ENCODE assay signal across 23 cellular contexts in genomic region chrX:17778984-17779383, GRCh38.
"Had no signal": no experiment of that assay in that cellular context is flagged by ENCODE, and none has a peak within 500 bp of the region (broad histone marks: within the 10 kb centered on the region; RNA-seq: fewer than 3 reads in every experiment).

No MANE protein-coding gene starts in this region.

- H3K4me3 Mint-ChIP-seq: memory B cell; mesothelial cell of epicardium; nephron; stimulated activated memory B cell treated with anti-CD40 and anti-IgM and Interleukin-4, amounts not matched to agents 10 μg/mL and 1 μg/mL and 100 μg/mL, for 72 hours had no signal

- H3K4me1 Mint-ChIP-seq: memory B cell; mesothelial cell of epicardium; nephron; stimulated activated memory B cell treated with anti-CD40 and anti-IgM and Interleukin-4, amounts not matched to agents 10 μg/mL and 1 μg/mL and 100 μg/mL, for 72 hours had no signal

- H3K27me3 Mint-ChIP-seq: stimulated activated memory B cell treated with anti-CD40 and anti-IgM and Interleukin-4, amounts not matched to agents 10 μg/mL and 1 μg/mL and 100 μg/mL, for 72 hours had no signal

- H3K27ac Mint-ChIP-seq: memory B cell; mesothelial cell of epicardium; nephron; stimulated activated memory B cell treated with anti-CD40 and anti-IgM and Interleukin-4, amounts not matched to agents 10 μg/mL and 1 μg/mL and 100 μg/mL, for 72 hours had no signal

- H3K36me3 Mint-ChIP-seq: memory B cell; mesothelial cell of epicardium; stimulated activated memory B cell treated with anti-CD40 and anti-IgM and Interleukin-4, amounts not matched to agents 10 μg/mL and 1 μg/mL and 100 μg/mL, for 72 hours had no signal

- DNase-seq: colonic mucosa; dermis blood vessel endothelial cell; erythroblast; head of caudate nucleus; kidney; left cardiac atrium; left ventricle myocardium inferior; lower lobe of right lung; psoas muscle; retina; spleen; stimulated activated CD4-positive, alpha-beta T cell treated with anti-CD3 and anti-CD28 coated beads, Interleukin-15, amount 100 ng/mL, for 24 hours; stimulated activated CD4-positive, alpha-beta T cell treated with anti-CD3 and anti-CD28 coated beads, Interleukin-1b, Interleukin-23, amount 100 ng/mL, for 48 hours; stimulated activated CD4-positive, alpha-beta T cell treated with anti-CD3 and anti-CD28 coated beads, Interleukin-4, amount 100 ng/mL, for 24 hours; stomach; substantia nigra; transverse colon had no signal

- ATAC-seq: foreskin keratinocyte; left cardiac atrium; lower lobe of right lung; psoas muscle; sciatic nerve; stimulated activated memory B cell treated with anti-CD40 and anti-IgM and Interleukin-4, amounts not matched to agents 10 μg/mL and 1 μg/mL and 100 μg/mL, for 72 hours had no signal
